In genomic region chr10:103396067-103396788, GRCh38 we compare ENCODE assay signal across 8 cellular contexts. TPM values are rescaled to one million over a fixed set of nuclear protein-coding genes. Genes with fewer than 3 reads are reported as not detected.
DNase-seq lines count a peak whose midpoint lies in the region; ATAC-seq, FAIRE-seq and TF ChIP-seq lines count a peak whose summit lies in the region.

Gene ATP5MK, minus strand, starts transcription at chr10:103396475. Its CDS starts 4,018 bp downstream, at chr10:103392457.
Gene PDCD11, plus strand, starts transcription at chr10:103396626. Its CDS starts 1,801 bp downstream, at chr10:103398427.

- ATAC-seq in GM18517 (IDR thresholded peaks at IDR 0.05; ENCODE audit: unreplicated experiment) (peak; percentile 98), HG03060 (IDR thresholded peaks at IDR 0.05; ENCODE audit: low read depth, unreplicated experiment) (peak; percentile 97), gastrocnemius medialis (peak; percentile 99 to 100)

- no peaks in the 10 kb centered on the region for H3K27me3 ChIP-seq in gastrocnemius medialis

- H3K27ac ChIP-seq in 22Rv1 (peak within 1 kb of the TSS; percentile 73), gastrocnemius medialis (peak within 1 kb of the TSS; percentile 91 to 97 (median 94))

- H3K4me3 Mint-ChIP-seq in brain, result peak within 1 kb of the TSS; percentile 96 to 100 (median 99)

- H3K36me3 Mint-ChIP-seq in brain, result peaks cover 72% of the 10 kb centered on the region

- TF ChIP-seq CTCF in 22Rv1 (IDR thresholded peaks at IDR 0.05) (peak; percentile 45), brain (conservative IDR thresholded peaks at IDR 0.05) (no peak), gastrocnemius medialis (IDR thresholded peaks at IDR 0.05 in 4 of 5, conservative IDR thresholded peaks at IDR 0.05 in 1 of 5) (peak in 2 of 5 experiments; percentile 12 to 22)

- in situ Hi-C loops in gastrocnemius medialis (cut with MboI; ENCODE audit: low sequenced_read_pairs in 4 of 4), result no loop called here

- TF ChIP-seq POLR2A in gastrocnemius medialis (IDR thresholded peaks at IDR 0.05), result peak; percentile 65 to 78

- no peaks in the 10 kb centered on the region for H3K9me3 Mint-ChIP-seq in brain

- FAIRE-seq in TTC549 (lab: Jason Lieb, UNC), result peak; percentile 89

- peaks cover 39 to 43% of the 10 kb centered on the region in 2 donors for H3K4me1 ChIP-seq in gastrocnemius medialis

- H3K36me3 ChIP-seq in gastrocnemius medialis, result peaks cover 0 to 46% of the 10 kb centered on the region in 2 donors

- H3K27ac Mint-ChIP-seq in brain, result peak within 1 kb of the TSS; percentile 97 to 99 (median 99)

- no peaks in the 10 kb centered on the region for H3K9me3 ChIP-seq in gastrocnemius medialis

- intact Hi-C loops in gastrocnemius medialis (cut with DNase I; ENCODE audit: low total_unique reads), result loop anchor here (1.0 to 5.0 kb wide), 3 partner anchors 29 to 1809 kb away; partner anchors contain the start of genes CNNM2, DPCD, POLL and TAF5

- H3K4me3 ChIP-seq in gastrocnemius medialis, result peak within 1 kb of the TSS; percentile 88 to 96 (median 94)

- H3K4me1 Mint-ChIP-seq in brain, result peaks cover 70% of the 10 kb centered on the region

- H3K27me3 Mint-ChIP-seq in brain, result peaks cover 18% of the 10 kb centered on the region

- DNase-seq in NCI-H2107 (lab: John Stamatoyannopoulos, UW) (peak; percentile 74), iPS DF 4.7 (ENCODE audit: extremely low read depth, low spot score) (peak; percentile 97), gastrocnemius medialis (peak; percentile 96 to 98)

RNA-seq across cellular contexts. Expression of gene ATP5MK, which starts in this region (rescaled TPM):
- 383 TPM for polyA plus RNA-seq in brain (ENCODE audit: insufficient read depth, low read depth, low replicate concordance)
- 100 to 1,000 TPM; 436 to 724 (median 552) TPM for total RNA-seq in gastrocnemius medialis

RNA-seq across cellular contexts. Expression of gene PDCD11, which starts in this region (rescaled TPM):
- polyA plus RNA-seq in brain (ENCODE audit: insufficient read depth, low read depth, low replicate concordance), result 18.0 TPM
- total RNA-seq in gastrocnemius medialis, result 10 to 100 TPM; 16.7 to 22.7 (median 19.5) TPM

Comparison
In these comparisons a context has a peak if more than half of its experiments do, and no peak if none do; other contexts are left out.
1. Peak in every context shown above with its lines: DNase-seq, ATAC-seq, H3K4me3 ChIP-seq and H3K27ac ChIP-seq.